Comparison of ENCODE assay signal across 15 cellular contexts in genomic region chr11:8356731-8357504, GRCh38.
A peak's percentile ranks its signal among the peaks of the same experiment; 100 is the strongest.
DNase-seq lines count a peak whose midpoint lies in the region; TF ChIP-seq lines count a peak whose summit lies in the region.
"Had no signal": no experiment of that assay in that cellular context is flagged by ENCODE, and none has a peak within 500 bp of the region (broad histone marks: within the 10 kb centered on the region; RNA-seq: fewer than 3 reads in every experiment).

No MANE protein-coding gene starts in this region.

- no peaks in the 10 kb centered on the region for H3K36me3 Mint-ChIP-seq in nephron (ENCODE audit: low read depth)

- peak overlapping the region; percentile 28 to 52 (median 45) for H3K4me3 Mint-ChIP-seq in nephron
- H3K4me3 Mint-ChIP-seq: activated T-cell treated with anti-CD3 and anti-CD28 coated beads, Interleukin-2, amount 50 U/mL, for 72 hours had no signal

- peaks cover 0 to 7% of the 10 kb centered on the region in 2 donors for H3K4me1 ChIP-seq in thyroid gland
- H3K4me1 ChIP-seq: Caco-2 had no signal

- peaks cover 49% of the 10 kb centered on the region for H3K4me1 Mint-ChIP-seq in nephron

- H3K27ac ChIP-seq in thyroid gland: no peak overlapping the region
- H3K27ac ChIP-seq: upper lobe of left lung had no signal

- H3K27me3 ChIP-seq in thyroid gland: no peaks in the 10 kb centered on the region
- H3K27me3 ChIP-seq: upper lobe of left lung had no signal

- peaks cover 45% of the 10 kb centered on the region for H3K27me3 Mint-ChIP-seq in nephron (ENCODE audit: low read depth)

- H3K4me3 ChIP-seq in fibroblast of mammary gland (ENCODE audit: control insufficient read depth, low read depth, low read length): no peak overlapping the region
- no peak overlapping the region for H3K4me3 ChIP-seq in thyroid gland (replicated peaks in 1 of 3)
- H3K4me3 ChIP-seq: upper lobe of left lung had no signal

- WGBS in thyroid gland, 2 donors: 62 to 67% methylated on average over 24 to 25 of the region's 29 CpGs

- no peaks in the 10 kb centered on the region for H3K9me3 ChIP-seq in thyroid gland
- H3K9me3 ChIP-seq: Caco-2, upper lobe of left lung had no signal

- peak; percentile 58 for DNase-seq in activated effector memory CD4-positive, alpha-beta T cell treated with anti-CD3 and anti-CD28 coated beads, Interleukin-2, amount 50 U/mL, for 16 hours
- no peak for DNase-seq in activated effector memory CD4-positive, alpha-beta T cell treated with Interleukin-2 at 50 U/mL for 16 hours
- DNase-seq in fibroblast of mammary gland (ENCODE audit: low read depth) (peak; percentile 15), thyroid gland (peak; percentile 23 to 32), activated gamma-delta T cell (lab: John Stamatoyannopoulos, UW) (no peak), NCI-H2029 (lab: John Stamatoyannopoulos, UW) (no peak), GF-D8 (lab: John Stamatoyannopoulos, UW) (no peak)
- DNase-seq: activated CD4-positive, alpha-beta T cell treated with anti-CD3 and anti-CD28 coated beads for 4 hours; activated T-cell treated with anti-CD3 and anti-CD28 coated beads, Interleukin-2, amount 50 U/mL, for 72 hours; Caco-2; central memory CD4-positive, alpha-beta T cell; NCI-H187 treated with DMSO at 0.1 percent for 48 hours; SW 1271 had no signal

- TF ChIP-seq CTCF in fibroblast of mammary gland (conservative IDR thresholded peaks at IDR 0.05; ENCODE audit: control insufficient read depth, insufficient read depth, low read depth, low read length): no peak
- no peak for TF ChIP-seq CTCF in nephron (IDR thresholded peaks at IDR 0.05; ENCODE audit: unreplicated experiment in 3 of 3)
- no peak for TF ChIP-seq CTCF in thyroid gland (IDR thresholded peaks at IDR 0.05)

- TF ChIP-seq POLR2A in thyroid gland (IDR thresholded peaks at IDR 0.05): no peak

- H3K27ac Mint-ChIP-seq in nephron: peak overlapping the region; percentile 67 to 90 (median 76)
- H3K27ac Mint-ChIP-seq: activated T-cell treated with anti-CD3 and anti-CD28 coated beads, Interleukin-2, amount 50 U/mL, for 72 hours had no signal

- H3K36me3 ChIP-seq in thyroid gland: no peaks in the 10 kb centered on the region
- H3K36me3 ChIP-seq: upper lobe of left lung had no signal

- no peaks in the 10 kb centered on the region for H3K9me3 Mint-ChIP-seq in nephron
- H3K9me3 Mint-ChIP-seq: activated T-cell treated with anti-CD3 and anti-CD28 coated beads, Interleukin-2, amount 50 U/mL, for 72 hours had no signal

- intact Hi-C loops in thyroid gland (cut with DNase I): no loop called here

Comparison
In these comparisons a context has a peak if more than half of its experiments do, and no peak if none do; other contexts are left out.
1. DNase-seq: peak in activated effector memory CD4-positive, alpha-beta T cell treated with anti-CD3 and anti-CD28 coated beads, Interleukin-2, amount 50 U/mL, for 16 hours (single experiment), fibroblast of mammary gland (single experiment) and thyroid gland (2 of 2); none in activated effector memory CD4-positive, alpha-beta T cell treated with Interleukin-2 at 50 U/mL for 16 hours (single experiment), activated gamma-delta T cell (single experiment), NCI-H2029 (single experiment) and GF-D8 (single experiment).